ENCODE assay signal across 1 cellular context in the genomic region with DNA sequence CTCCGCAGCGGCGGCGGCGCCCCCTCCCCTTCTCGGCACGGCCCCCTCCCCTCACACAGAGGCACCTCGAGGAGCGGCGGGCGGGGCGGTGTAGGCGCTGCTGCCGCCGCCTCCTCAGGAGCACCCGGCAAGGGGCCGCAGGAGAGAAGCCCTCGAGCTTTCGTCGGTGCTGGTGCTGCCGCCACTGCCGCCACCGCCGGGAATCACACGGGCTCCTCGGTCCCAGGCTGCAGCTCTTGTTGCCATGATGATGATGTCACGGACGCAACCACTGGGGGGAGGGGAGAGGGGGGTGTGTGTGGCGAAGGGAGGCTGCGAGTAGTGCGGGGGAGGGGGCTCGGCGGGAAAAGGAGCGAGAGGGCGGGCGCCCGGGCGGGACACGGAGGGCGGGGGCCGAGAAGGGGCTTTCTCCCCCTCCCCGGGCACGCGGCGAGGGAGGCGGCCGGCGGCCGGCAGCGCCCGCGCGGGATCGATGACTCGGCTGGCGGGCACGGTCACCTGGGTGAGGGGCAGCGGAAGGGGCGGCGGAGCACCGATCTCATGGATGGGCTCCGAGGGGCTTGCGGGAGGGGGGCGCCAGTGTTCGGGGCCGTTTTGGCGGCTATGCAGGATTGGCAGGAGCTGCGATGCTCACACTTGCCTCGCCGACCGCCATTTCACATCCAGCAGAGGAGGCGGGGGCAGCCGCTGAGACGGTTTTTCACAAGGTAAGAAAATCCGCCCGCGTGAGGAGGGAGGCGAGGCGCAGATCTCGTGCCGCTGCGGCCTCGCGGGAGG.
TF ChIP-seq lines count a peak whose summit lies in the region.

A gene with protein sequence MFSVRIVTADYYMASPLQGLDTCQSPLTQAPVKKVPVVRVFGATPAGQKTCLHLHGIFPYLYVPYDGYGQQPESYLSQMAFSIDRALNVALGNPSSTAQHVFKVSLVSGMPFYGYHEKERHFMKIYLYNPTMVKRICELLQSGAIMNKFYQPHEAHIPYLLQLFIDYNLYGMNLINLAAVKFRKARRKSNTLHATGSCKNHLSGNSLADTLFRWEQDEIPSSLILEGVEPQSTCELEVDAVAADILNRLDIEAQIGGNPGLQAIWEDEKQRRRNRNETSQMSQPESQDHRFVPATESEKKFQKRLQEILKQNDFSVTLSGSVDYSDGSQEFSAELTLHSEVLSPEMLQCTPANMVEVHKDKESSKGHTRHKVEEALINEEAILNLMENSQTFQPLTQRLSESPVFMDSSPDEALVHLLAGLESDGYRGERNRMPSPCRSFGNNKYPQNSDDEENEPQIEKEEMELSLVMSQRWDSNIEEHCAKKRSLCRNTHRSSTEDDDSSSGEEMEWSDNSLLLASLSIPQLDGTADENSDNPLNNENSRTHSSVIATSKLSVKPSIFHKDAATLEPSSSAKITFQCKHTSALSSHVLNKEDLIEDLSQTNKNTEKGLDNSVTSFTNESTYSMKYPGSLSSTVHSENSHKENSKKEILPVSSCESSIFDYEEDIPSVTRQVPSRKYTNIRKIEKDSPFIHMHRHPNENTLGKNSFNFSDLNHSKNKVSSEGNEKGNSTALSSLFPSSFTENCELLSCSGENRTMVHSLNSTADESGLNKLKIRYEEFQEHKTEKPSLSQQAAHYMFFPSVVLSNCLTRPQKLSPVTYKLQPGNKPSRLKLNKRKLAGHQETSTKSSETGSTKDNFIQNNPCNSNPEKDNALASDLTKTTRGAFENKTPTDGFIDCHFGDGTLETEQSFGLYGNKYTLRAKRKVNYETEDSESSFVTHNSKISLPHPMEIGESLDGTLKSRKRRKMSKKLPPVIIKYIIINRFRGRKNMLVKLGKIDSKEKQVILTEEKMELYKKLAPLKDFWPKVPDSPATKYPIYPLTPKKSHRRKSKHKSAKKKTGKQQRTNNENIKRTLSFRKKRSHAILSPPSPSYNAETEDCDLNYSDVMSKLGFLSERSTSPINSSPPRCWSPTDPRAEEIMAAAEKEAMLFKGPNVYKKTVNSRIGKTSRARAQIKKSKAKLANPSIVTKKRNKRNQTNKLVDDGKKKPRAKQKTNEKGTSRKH (N-terminal part only) (minus strand): TSS at position 260 of the 777 bp plus-strand sequence. CDS start 330 bp downstream, outside the sequence.

TF ChIP-seq in K562, 482 proteins besides CTCF, POLR2A, EP300 and RAD21 (continued from another document and continues in another):
- TF ChIP-seq, protein P1, sequence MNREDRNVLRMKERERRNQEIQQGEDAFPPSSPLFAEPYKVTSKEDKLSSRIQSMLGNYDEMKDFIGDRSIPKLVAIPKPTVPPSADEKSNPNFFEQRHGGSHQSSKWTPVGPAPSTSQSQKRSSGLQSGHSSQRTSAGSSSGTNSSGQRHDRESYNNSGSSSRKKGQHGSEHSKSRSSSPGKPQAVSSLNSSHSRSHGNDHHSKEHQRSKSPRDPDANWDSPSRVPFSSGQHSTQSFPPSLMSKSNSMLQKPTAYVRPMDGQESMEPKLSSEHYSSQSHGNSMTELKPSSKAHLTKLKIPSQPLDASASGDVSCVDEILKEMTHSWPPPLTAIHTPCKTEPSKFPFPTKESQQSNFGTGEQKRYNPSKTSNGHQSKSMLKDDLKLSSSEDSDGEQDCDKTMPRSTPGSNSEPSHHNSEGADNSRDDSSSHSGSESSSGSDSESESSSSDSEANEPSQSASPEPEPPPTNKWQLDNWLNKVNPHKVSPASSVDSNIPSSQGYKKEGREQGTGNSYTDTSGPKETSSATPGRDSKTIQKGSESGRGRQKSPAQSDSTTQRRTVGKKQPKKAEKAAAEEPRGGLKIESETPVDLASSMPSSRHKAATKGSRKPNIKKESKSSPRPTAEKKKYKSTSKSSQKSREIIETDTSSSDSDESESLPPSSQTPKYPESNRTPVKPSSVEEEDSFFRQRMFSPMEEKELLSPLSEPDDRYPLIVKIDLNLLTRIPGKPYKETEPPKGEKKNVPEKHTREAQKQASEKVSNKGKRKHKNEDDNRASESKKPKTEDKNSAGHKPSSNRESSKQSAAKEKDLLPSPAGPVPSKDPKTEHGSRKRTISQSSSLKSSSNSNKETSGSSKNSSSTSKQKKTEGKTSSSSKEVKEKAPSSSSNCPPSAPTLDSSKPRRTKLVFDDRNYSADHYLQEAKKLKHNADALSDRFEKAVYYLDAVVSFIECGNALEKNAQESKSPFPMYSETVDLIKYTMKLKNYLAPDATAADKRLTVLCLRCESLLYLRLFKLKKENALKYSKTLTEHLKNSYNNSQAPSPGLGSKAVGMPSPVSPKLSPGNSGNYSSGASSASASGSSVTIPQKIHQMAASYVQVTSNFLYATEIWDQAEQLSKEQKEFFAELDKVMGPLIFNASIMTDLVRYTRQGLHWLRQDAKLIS (CRISPR knock-in tag; IDR thresholded peaks at IDR 0.05) = peak; percentile 78; the same call in 1 of the 2 replicates
- no peak for TF ChIP-seq ARNT (IDR thresholded peaks at IDR 0.05)
- TF ChIP-seq SIN3A (IDR thresholded peaks at IDR 0.05; ENCODE audit: borderline replicate concordance in 2 of 2, control insufficient read depth in 1 of 2, low read depth in 2 of 2, low read length in 2 of 2) = peak in 1 of 2 experiments; percentile 26; a peak in 2 of 4 replicates
- peak; percentile 14; the same call in 1 of the 2 replicates for TF ChIP-seq MYC (IDR thresholded peaks at IDR 0.05; ENCODE audit: low read depth, low read length)
- TF ChIP-seq MYC (CRISPR knock-in tag; IDR thresholded peaks at IDR 0.05; ENCODE audit: borderline replicate concordance, low read depth) = no peak
- no peak for TF ChIP-seq CEBPB (tag; IDR thresholded peaks at IDR 0.05)
- peak; percentile 7 for TF ChIP-seq HNRNPLL (IDR thresholded peaks at IDR 0.05; ENCODE audit: low read depth, low read length, poor library complexity, severe bottlenecking)
- TF ChIP-seq PCBP1 (IDR thresholded peaks at IDR 0.05; ENCODE audit: low read depth, low read length, poor library complexity, severe bottlenecking) = peak; percentile 91
- 0 out of 2 replicates have a peak, but pooled peaks have one; percentile 28 for TF ChIP-seq SIN3B (IDR thresholded peaks at IDR 0.05; ENCODE audit: low read depth)
- TF ChIP-seq KDM4B (IDR thresholded peaks at IDR 0.05; ENCODE audit: borderline replicate concordance in 2 of 2, low read depth in 1 of 2) = 0 out of 4 replicates have a peak, but pooled peaks of 1 of the 2 experiments have one; percentile 78
- TF ChIP-seq, protein P2, sequence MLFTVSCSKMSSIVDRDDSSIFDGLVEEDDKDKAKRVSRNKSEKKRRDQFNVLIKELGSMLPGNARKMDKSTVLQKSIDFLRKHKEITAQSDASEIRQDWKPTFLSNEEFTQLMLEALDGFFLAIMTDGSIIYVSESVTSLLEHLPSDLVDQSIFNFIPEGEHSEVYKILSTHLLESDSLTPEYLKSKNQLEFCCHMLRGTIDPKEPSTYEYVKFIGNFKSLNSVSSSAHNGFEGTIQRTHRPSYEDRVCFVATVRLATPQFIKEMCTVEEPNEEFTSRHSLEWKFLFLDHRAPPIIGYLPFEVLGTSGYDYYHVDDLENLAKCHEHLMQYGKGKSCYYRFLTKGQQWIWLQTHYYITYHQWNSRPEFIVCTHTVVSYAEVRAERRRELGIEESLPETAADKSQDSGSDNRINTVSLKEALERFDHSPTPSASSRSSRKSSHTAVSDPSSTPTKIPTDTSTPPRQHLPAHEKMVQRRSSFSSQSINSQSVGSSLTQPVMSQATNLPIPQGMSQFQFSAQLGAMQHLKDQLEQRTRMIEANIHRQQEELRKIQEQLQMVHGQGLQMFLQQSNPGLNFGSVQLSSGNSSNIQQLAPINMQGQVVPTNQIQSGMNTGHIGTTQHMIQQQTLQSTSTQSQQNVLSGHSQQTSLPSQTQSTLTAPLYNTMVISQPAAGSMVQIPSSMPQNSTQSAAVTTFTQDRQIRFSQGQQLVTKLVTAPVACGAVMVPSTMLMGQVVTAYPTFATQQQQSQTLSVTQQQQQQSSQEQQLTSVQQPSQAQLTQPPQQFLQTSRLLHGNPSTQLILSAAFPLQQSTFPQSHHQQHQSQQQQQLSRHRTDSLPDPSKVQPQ (CRISPR knock-in tag; IDR thresholded peaks at IDR 0.05; ENCODE audit: borderline replicate concordance) = no peak
- peak; percentile 93 for TF ChIP-seq RBFOX2 (IDR thresholded peaks at IDR 0.05; ENCODE audit: low read depth, low read length)
- peak; percentile 75 for TF ChIP-seq NCOA6 (IDR thresholded peaks at IDR 0.05)
- 0 out of 2 replicates have a peak, but pooled peaks have one; percentile 45 for TF ChIP-seq ZNF263 (CRISPR knock-in tag; IDR thresholded peaks at IDR 0.05; ENCODE audit: borderline replicate concordance)
- peak; percentile 50; the same call in 1 of the 2 replicates for TF ChIP-seq ETV5 (CRISPR knock-in tag; IDR thresholded peaks at IDR 0.05; ENCODE audit: low read depth)
- TF ChIP-seq ZNF766 (CRISPR knock-in tag; conservative IDR thresholded peaks at IDR 0.05) = no peak
- peak; percentile 27; the same call in 1 of the 2 replicates for TF ChIP-seq FOXP1 (CRISPR knock-in tag; IDR thresholded peaks at IDR 0.05)
- peak; percentile 62; the same call in 1 of the 2 replicates for TF ChIP-seq XRCC5 (IDR thresholded peaks at IDR 0.05; ENCODE audit: low read depth, low read length)
- TF ChIP-seq, protein P3, sequence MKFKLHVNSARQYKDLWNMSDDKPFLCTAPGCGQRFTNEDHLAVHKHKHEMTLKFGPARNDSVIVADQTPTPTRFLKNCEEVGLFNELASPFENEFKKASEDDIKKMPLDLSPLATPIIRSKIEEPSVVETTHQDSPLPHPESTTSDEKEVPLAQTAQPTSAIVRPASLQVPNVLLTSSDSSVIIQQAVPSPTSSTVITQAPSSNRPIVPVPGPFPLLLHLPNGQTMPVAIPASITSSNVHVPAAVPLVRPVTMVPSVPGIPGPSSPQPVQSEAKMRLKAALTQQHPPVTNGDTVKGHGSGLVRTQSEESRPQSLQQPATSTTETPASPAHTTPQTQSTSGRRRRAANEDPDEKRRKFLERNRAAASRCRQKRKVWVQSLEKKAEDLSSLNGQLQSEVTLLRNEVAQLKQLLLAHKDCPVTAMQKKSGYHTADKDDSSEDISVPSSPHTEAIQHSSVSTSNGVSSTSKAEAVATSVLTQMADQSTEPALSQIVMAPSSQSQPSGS (CRISPR knock-in tag; IDR thresholded peaks at IDR 0.05) = 0 out of 2 replicates have a peak, but pooled peaks have one; percentile 36
- TF ChIP-seq EGR1 (conservative IDR thresholded peaks at IDR 0.05) = peak; percentile 59
- no peak for TF ChIP-seq ZNF696 (CRISPR knock-in tag; conservative IDR thresholded peaks at IDR 0.05)
- TF ChIP-seq ZNF717 (CRISPR knock-in tag; IDR thresholded peaks at IDR 0.05) = no peak
- peak; percentile 92; the same call in 1 of the 2 replicates for TF ChIP-seq ZC3H4 (CRISPR knock-in tag; IDR thresholded peaks at IDR 0.05; ENCODE audit: borderline replicate concordance)
- peak; percentile 87 for TF ChIP-seq JUND (IDR thresholded peaks at IDR 0.05; ENCODE audit: borderline replicate concordance, low read depth, low read length)
- peak; percentile 9; the same call in 1 of the 3 replicates for TF ChIP-seq JUND (tag; IDR thresholded peaks at IDR 0.05; ENCODE audit: borderline replicate concordance, low read depth, low read length)
- TF ChIP-seq NCOA1 (IDR thresholded peaks at IDR 0.05; ENCODE audit: low read depth) = no peak
- TF ChIP-seq, protein P4, sequence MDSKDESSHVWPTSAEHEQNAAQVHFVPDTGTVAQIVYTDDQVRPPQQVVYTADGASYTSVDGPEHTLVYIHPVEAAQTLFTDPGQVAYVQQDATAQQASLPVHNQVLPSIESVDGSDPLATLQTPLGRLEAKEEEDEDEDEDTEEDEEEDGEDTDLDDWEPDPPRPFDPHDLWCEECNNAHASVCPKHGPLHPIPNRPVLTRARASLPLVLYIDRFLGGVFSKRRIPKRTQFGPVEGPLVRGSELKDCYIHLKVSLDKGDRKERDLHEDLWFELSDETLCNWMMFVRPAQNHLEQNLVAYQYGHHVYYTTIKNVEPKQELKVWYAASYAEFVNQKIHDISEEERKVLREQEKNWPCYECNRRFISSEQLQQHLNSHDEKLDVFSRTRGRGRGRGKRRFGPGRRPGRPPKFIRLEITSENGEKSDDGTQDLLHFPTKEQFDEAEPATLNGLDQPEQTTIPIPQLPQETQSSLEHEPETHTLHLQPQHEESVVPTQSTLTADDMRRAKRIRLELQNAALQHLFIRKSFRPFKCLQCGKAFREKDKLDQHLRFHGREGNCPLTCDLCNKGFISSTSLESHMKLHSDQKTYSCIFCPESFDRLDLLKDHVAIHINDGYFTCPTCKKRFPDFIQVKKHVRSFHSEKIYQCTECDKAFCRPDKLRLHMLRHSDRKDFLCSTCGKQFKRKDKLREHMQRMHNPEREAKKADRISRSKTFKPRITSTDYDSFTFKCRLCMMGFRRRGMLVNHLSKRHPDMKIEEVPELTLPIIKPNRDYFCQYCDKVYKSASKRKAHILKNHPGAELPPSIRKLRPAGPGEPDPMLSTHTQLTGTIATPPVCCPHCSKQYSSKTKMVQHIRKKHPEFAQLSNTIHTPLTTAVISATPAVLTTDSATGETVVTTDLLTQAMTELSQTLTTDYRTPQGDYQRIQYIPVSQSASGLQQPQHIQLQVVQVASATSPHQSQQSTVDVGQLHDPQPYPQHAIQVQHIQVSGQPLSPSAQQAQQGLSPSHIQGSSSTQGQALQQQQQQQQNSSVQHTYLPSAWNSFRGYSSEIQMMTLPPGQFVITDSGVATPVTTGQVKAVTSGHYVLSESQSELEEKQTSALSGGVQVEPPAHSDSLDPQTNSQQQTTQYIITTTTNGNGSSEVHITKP (IDR thresholded peaks at IDR 0.05; ENCODE audit: partially characterized antibody) = peak; percentile 98
- no peak for TF ChIP-seq SRSF7 (optimal IDR thresholded peaks at IDR 0.05; ENCODE audit: low read depth, low read length)
- TF ChIP-seq PHB2 (IDR thresholded peaks at IDR 0.05; ENCODE audit: low read depth) = no peak
- TF ChIP-seq EP400 (IDR thresholded peaks at IDR 0.05) = peak; percentile 76; the same call in 1 of the 2 replicates
- TF ChIP-seq, protein P5, sequence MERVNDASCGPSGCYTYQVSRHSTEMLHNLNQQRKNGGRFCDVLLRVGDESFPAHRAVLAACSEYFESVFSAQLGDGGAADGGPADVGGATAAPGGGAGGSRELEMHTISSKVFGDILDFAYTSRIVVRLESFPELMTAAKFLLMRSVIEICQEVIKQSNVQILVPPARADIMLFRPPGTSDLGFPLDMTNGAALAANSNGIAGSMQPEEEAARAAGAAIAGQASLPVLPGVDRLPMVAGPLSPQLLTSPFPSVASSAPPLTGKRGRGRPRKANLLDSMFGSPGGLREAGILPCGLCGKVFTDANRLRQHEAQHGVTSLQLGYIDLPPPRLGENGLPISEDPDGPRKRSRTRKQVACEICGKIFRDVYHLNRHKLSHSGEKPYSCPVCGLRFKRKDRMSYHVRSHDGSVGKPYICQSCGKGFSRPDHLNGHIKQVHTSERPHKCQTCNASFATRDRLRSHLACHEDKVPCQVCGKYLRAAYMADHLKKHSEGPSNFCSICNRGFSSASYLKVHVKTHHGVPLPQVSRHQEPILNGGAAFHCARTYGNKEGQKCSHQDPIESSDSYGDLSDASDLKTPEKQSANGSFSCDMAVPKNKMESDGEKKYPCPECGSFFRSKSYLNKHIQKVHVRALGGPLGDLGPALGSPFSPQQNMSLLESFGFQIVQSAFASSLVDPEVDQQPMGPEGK (CRISPR knock-in tag; IDR thresholded peaks at IDR 0.05; ENCODE audit: borderline replicate concordance) = no peak
- TF ChIP-seq ZBTB17 (CRISPR knock-in tag; IDR thresholded peaks at IDR 0.05) = peak; percentile 99
- TF ChIP-seq FUS (optimal IDR thresholded peaks at IDR 0.05; ENCODE audit: low read depth, low read length) = peak; percentile 53
- TF ChIP-seq HNRNPL (IDR thresholded peaks at IDR 0.05; ENCODE audit: low read depth, low read length) = peak; percentile 95
- TF ChIP-seq TAF7 (tag; IDR thresholded peaks at IDR 0.05) = peak; percentile 56; the same call in 1 of the 2 replicates
- no peak for TF ChIP-seq XRCC4 (IDR thresholded peaks at IDR 0.05; ENCODE audit: extremely low read depth, insufficient read depth, insufficient read length)
- peak; percentile 85 for TF ChIP-seq HNRNPK (IDR thresholded peaks at IDR 0.05; ENCODE audit: low read depth, low read length, poor library complexity, severe bottlenecking)
- TF ChIP-seq GTF2E2 (tag; IDR thresholded peaks at IDR 0.05) = peak; percentile 91
- peak; percentile 25; the same call in 1 of the 2 replicates for TF ChIP-seq JUN (IDR thresholded peaks at IDR 0.05; ENCODE audit: borderline replicate concordance, low read depth, low read length)
- TF ChIP-seq JUN (CRISPR knock-in tag; IDR thresholded peaks at IDR 0.05; ENCODE audit: borderline replicate concordance) = peak; percentile 62; the same call in 1 of the 2 replicates
